Comparison of ENCODE assay signal across 1 cellular context in genomic region chr11:44531116-44531504, GRCh38.
A peak's percentile ranks its signal among the peaks of the same experiment; 100 is the strongest.
TF ChIP-seq lines count a peak whose summit lies in the region.

No MANE protein-coding gene starts in this region.

TF ChIP-seq in K562, 482 proteins besides CTCF, POLR2A, EP300 and RAD21 (continued from another document and continues in another):
- TF ChIP-seq ZNF280B (CRISPR knock-in tag; IDR thresholded peaks at IDR 0.05) (no peak), SMARCB1 (IDR thresholded peaks at IDR 0.05; ENCODE audit: insufficient read length, low read depth) (no peak), MAX (CRISPR knock-in tag; IDR thresholded peaks at IDR 0.05) (peak; percentile 96), RBM15 (IDR thresholded peaks at IDR 0.05; ENCODE audit: insufficient read depth, low read length) (no peak), ZNF311 (CRISPR knock-in tag; IDR thresholded peaks at IDR 0.05) (no peak), ZNF778 (CRISPR knock-in tag; IDR thresholded peaks at IDR 0.05) (no peak), RBFOX2 (IDR thresholded peaks at IDR 0.05; ENCODE audit: low read depth, low read length) (peak; percentile 61), ZNF589 (CRISPR knock-in tag; IDR thresholded peaks at IDR 0.05; ENCODE audit: low read depth) (peak; percentile 83), ZBTB49 (CRISPR knock-in tag; IDR thresholded peaks at IDR 0.05; ENCODE audit: borderline replicate concordance) (no peak), ARID1B (IDR thresholded peaks at IDR 0.05) (peak; percentile 87), TAF15 (IDR thresholded peaks at IDR 0.05; ENCODE audit: low read depth, low read length) (no peak), TFAM (CRISPR knock-in tag; conservative IDR thresholded peaks at IDR 0.05) (no peak), ZNF184 (CRISPR knock-in tag; IDR thresholded peaks at IDR 0.05) (no peak), SRSF1 (IDR thresholded peaks at IDR 0.05; ENCODE audit: low read depth, low read length) (no peak), HDGF (IDR thresholded peaks at IDR 0.05) (no peak), ZNF354B (CRISPR knock-in tag; IDR thresholded peaks at IDR 0.05) (no peak), ZNF696 (CRISPR knock-in tag; conservative IDR thresholded peaks at IDR 0.05) (no peak), ZNF175 (CRISPR knock-in tag; IDR thresholded peaks at IDR 0.05; ENCODE audit: low read depth) (no peak), MITF (IDR thresholded peaks at IDR 0.05) (no peak), GABPB1 (CRISPR knock-in tag; IDR thresholded peaks at IDR 0.05) (no peak), MCM5 (IDR thresholded peaks at IDR 0.05; ENCODE audit: low read depth) (no peak), TARDBP (IDR thresholded peaks at IDR 0.05) (no peak), FOXA3 (CRISPR knock-in tag; conservative IDR thresholded peaks at IDR 0.05 in 1 of 2, IDR thresholded peaks at IDR 0.05 in 1 of 2) (no peak), ZNF217 (CRISPR knock-in tag; IDR thresholded peaks at IDR 0.05) (no peak), TEAD4 (IDR thresholded peaks at IDR 0.05; ENCODE audit: low read length) (peak; percentile 91), TEAD4 (CRISPR knock-in tag; IDR thresholded peaks at IDR 0.05; ENCODE audit: borderline replicate concordance) (no peak), ZNF395 (CRISPR knock-in tag; IDR thresholded peaks at IDR 0.05) (peak; percentile 96), PTTG1 (tag; IDR thresholded peaks at IDR 0.05; ENCODE audit: low read depth) (no peak), ZNF253 (CRISPR knock-in tag; conservative IDR thresholded peaks at IDR 0.05) (no peak), HBP1 (CRISPR knock-in tag; IDR thresholded peaks at IDR 0.05) (peak; percentile 83; the same call in 1 of the 2 replicates), MECOM (CRISPR knock-in tag; IDR thresholded peaks at IDR 0.05) (0 out of 2 replicates have a peak, but pooled peaks have one; percentile 4), ZNF263 (CRISPR knock-in tag; IDR thresholded peaks at IDR 0.05; ENCODE audit: borderline replicate concordance) (no peak; the same call in 1 of the 2 replicates), MTA2 (IDR thresholded peaks at IDR 0.05; ENCODE audit: low read depth) (peak; percentile 65), DIDO1 (tag; IDR thresholded peaks at IDR 0.05; ENCODE audit: low read depth) (no peak), FOXO4 (CRISPR knock-in tag; IDR thresholded peaks at IDR 0.05) (no peak), STAT5B (CRISPR knock-in tag; IDR thresholded peaks at IDR 0.05) (no peak), ZBTB11 (CRISPR knock-in tag; IDR thresholded peaks at IDR 0.05) (peak in 1 of 3 experiments; percentile 31; a peak in 1 of 6 replicates), TGIF2 (CRISPR knock-in tag; IDR thresholded peaks at IDR 0.05) (no peak), NFXL1 (CRISPR knock-in tag; IDR thresholded peaks at IDR 0.05) (no peak), PHF8 (IDR thresholded peaks at IDR 0.05; ENCODE audit: borderline replicate concordance, low read length) (peak; percentile 20; the same call in 1 of the 2 replicates), ILF3 (IDR thresholded peaks at IDR 0.05; ENCODE audit: borderline replicate concordance) (no peak), IRF1 (CRISPR knock-in tag; IDR thresholded peaks at IDR 0.05; ENCODE audit: borderline replicate concordance) (no peak), POLR2AphosphoS2 (IDR thresholded peaks at IDR 0.05; ENCODE audit: low read length) (no peak), ZNF398 (CRISPR knock-in tag; IDR thresholded peaks at IDR 0.05) (no peak), REST (CRISPR knock-in tag; IDR thresholded peaks at IDR 0.05; ENCODE audit: low read depth) (no peak), PHF20 (IDR thresholded peaks at IDR 0.05; ENCODE audit: partially characterized antibody) (no peak), GATA2 (CRISPR knock-in tag; IDR thresholded peaks at IDR 0.05) (peak; percentile 72)
